Comparison of ENCODE assay signal across 9 cellular contexts in the genomic region with DNA sequence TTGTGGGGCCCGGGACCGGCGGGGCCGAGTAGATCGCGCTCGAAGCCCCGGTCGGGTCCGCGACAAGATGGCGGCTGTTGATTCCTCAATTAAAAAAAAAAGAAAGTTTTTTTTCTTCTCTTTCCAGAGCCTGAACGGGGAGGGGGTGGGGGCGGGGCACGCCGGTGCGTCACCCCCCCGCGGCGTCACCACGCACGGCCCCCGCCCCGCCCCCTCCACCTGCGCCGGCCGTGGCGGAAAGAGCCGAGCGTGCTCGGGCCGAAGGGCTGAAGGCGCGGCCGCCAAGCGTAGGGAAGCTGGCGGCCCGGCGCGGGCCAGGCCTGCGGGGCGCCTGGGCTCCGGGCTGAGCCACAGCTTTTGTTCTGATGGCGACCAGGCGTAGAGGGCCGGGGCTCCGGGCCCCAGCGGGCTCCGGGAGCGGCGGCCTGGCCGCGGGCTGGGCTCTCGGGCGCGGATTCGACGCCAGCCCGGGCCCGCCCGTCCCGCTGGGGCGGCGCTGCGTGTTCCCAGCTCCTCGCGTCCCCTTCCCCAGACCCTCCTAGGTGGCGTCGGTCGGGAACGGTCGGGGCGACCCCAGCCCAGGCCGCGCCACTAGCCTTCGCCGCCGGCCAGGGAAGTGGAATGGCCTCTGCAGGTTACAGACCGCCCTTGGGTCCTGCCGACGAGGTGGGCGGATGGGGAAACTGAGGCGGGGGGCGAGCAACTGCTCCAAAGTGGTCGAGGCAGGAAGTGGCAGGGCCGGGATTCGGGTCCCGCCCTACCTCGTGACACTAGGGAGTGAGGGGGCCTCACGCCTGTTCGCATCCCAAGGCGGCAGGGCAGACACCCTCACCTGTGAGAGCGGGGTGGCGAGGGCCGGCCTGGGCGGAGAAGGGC. TPM values are rescaled to one million over a fixed set of nuclear protein-coding genes. Genes with fewer than 3 reads are reported as not detected.
A peak's percentile ranks its signal among the peaks of the same experiment; 100 is the strongest.
DNase-seq lines count a peak whose midpoint lies in the region; ATAC-seq, FAIRE-seq and TF ChIP-seq lines count a peak whose summit lies in the region.
"Had no signal": no experiment of that assay in that cellular context is flagged by ENCODE, and none has a peak within 500 bp of the region (broad histone marks: within the 10 kb centered on the region; RNA-seq: fewer than 3 reads in every experiment).

A gene (minus strand): TSS at position 91 of the 876 bp plus-strand sequence. CDS start 797 bp downstream, outside the sequence.

- H2BK15ac ChIP-seq in H1 (ENCODE audit: low read length): peak within 1 kb of the TSS; percentile 81; the same call in 1 of the 2 replicates
- H2BK15ac ChIP-seq in mesenchymal stem cell (ENCODE audit: low read depth, poor library complexity, severe bottlenecking): peak within 1 kb of the TSS; percentile 93

- H3K14ac ChIP-seq in H1 (ENCODE audit: insufficient read length) (no peak within 1 kb of the TSS), mesenchymal stem cell (ENCODE audit: low read length in 2 of 2) (peak within 1 kb of the TSS; percentile 68 to 96)

- H3K79me1 ChIP-seq in H1 (ENCODE audit: low read depth, low read length) (peaks cover 12% of the 10 kb centered on the region), mesenchymal stem cell (replicated peaks; ENCODE audit: low read length, poor library complexity, severe bottlenecking) (peaks cover 9% of the 10 kb centered on the region)

- FAIRE-seq in H1 (lab: Jason Lieb, UNC): no peak
- FAIRE-seq: islet of Langerhans had no signal

- peaks cover 38% of the 10 kb centered on the region for H3K4me1 Mint-ChIP-seq in CD8-positive, alpha-beta T cell (ENCODE audit: low read depth)

- peak within 1 kb of the TSS; percentile 88 for H3K4me3 Mint-ChIP-seq in CD8-positive, alpha-beta T cell

- peaks cover 11% of the 10 kb centered on the region for H3K23me2 ChIP-seq in H1 (ENCODE audit: low read depth, low read length)

- H3K36me3 Mint-ChIP-seq in CD8-positive, alpha-beta T cell: peaks cover 21% of the 10 kb centered on the region

- H2AFZ ChIP-seq in H1 (ENCODE audit: low read length) (peak within 1 kb of the TSS; percentile 79; the same call in 1 of the 2 replicates), mesenchymal stem cell (ENCODE audit: low read depth, low read length) (peak within 1 kb of the TSS; percentile 99)

- peak; percentile 84 for ATAC-seq in CD8-positive, alpha-beta T cell
- ATAC-seq in GM19468 (IDR thresholded peaks at IDR 0.05; ENCODE audit: extremely low read depth, unreplicated experiment): peak; percentile 67

- peaks cover 2% of the 10 kb centered on the region for H3K27me3 Mint-ChIP-seq in CD8-positive, alpha-beta T cell (ENCODE audit: low read depth)

- CTCF ChIA-PET in CD8-positive, alpha-beta T cell (lab: Charles Lee): interaction anchor here (1.2 kb wide), 1 partner anchor 190 kb away, joined by 3 read pairs; no protein-coding TSS in a partner anchor
- CTCF ChIA-PET in H1 (lab: Charles Lee; ENCODE audit: partially characterized antibody): no interaction called here

- H4K91ac ChIP-seq in H1 (replicated peaks; ENCODE audit: insufficient read length, low read length) (peak within 1 kb of the TSS; percentile 97), mesenchymal stem cell (ENCODE audit: low read length) (peak within 1 kb of the TSS; percentile 95)

- H3K9me3 Mint-ChIP-seq in CD8-positive, alpha-beta T cell: no peaks in the 10 kb centered on the region

- H3K4me1 ChIP-seq in CD8-positive, alpha-beta T cell (ENCODE audit: insufficient read depth, low read length): peaks cover 32% of the 10 kb centered on the region
- H3K4me1 ChIP-seq in H1 (replicated peaks in 1 of 4; ENCODE audit: control insufficient read depth in 3 of 4, insufficient read depth in 4 of 4, low read length in 3 of 4): peaks cover 0 to 13% (median 3%) of the 10 kb centered on the region in 4 experiments; a peak in 6 of 7 replicates
- H3K4me1 ChIP-seq in mesenchymal stem cell (ENCODE audit: control insufficient read depth, insufficient read depth, low read depth, low read length): peaks cover 14% of the 10 kb centered on the region

- no peak for TF ChIP-seq CTCF in CD8-positive, alpha-beta T cell (IDR thresholded peaks at IDR 0.05)
- TF ChIP-seq CTCF in H1 (IDR thresholded peaks at IDR 0.05; ENCODE audit: control extremely low read depth in 1 of 3, insufficient read depth in 1 of 3, low read depth in 1 of 3, low read length in 3 of 3): no peak

- H3K9me3 ChIP-seq in CD8-positive, alpha-beta T cell (ENCODE audit: low read length): no peaks in the 10 kb centered on the region
- no peaks in the 10 kb centered on the region for H3K9me3 ChIP-seq in H1 (ENCODE audit: insufficient read depth in 2 of 2, low read depth in 1 of 2, low read length in 1 of 2)
- no peaks in the 10 kb centered on the region for H3K9me3 ChIP-seq in mesenchymal stem cell (ENCODE audit: control insufficient read depth, low read length)

- no peak for TF ChIP-seq RAD21 in H1 (IDR thresholded peaks at IDR 0.05 in 1 of 2, conservative IDR thresholded peaks at IDR 0.05 in 1 of 2; ENCODE audit: low read depth in 2 of 2, low read length in 2 of 2)

- no peak within 1 kb of the TSS for H2BK120ac ChIP-seq in H1 (replicated peaks; ENCODE audit: low read depth, low read length)
- H2BK120ac ChIP-seq in mesenchymal stem cell (ENCODE audit: low read depth, low read length): peak within 1 kb of the TSS; percentile 88

- H2BK12ac ChIP-seq in H1 (ENCODE audit: low read depth, low read length): no peak within 1 kb of the TSS
- peak within 1 kb of the TSS in 1 of 2 experiments; percentile 77 for H2BK12ac ChIP-seq in mesenchymal stem cell (ENCODE audit: low read length in 2 of 2)

- peak; percentile 55 to 88 for TF ChIP-seq POLR2A in H1 (IDR thresholded peaks at IDR 0.05; ENCODE audit: control extremely low read depth in 1 of 2, low read depth in 2 of 2, low read length in 2 of 2)

- H3K27ac ChIP-seq in CD8-positive, alpha-beta T cell (ENCODE audit: low read depth, low read length): peak within 1 kb of the TSS; percentile 71
- H3K27ac ChIP-seq in H1 (ENCODE audit: low read depth, low read length) (peak within 1 kb of the TSS; percentile 88), mesenchymal stem cell (ENCODE audit: low read length, poor library complexity, severe bottlenecking) (no peak within 1 kb of the TSS)

- H2BK20ac ChIP-seq in H1 (ENCODE audit: low read length): no peak within 1 kb of the TSS

- intact Hi-C loops in CD8-positive, alpha-beta T cell (cut with DNase I, micrococcal nuclease): loop anchor here (1.0 to 10.0 kb wide), 9 partner anchors 164 to 1346 kb away; a partner anchor contains a TSS

- peak within 1 kb of the TSS; percentile 51 for H3K18ac ChIP-seq in H1 (ENCODE audit: extremely low read depth, low read length)
- H3K18ac ChIP-seq in mesenchymal stem cell (ENCODE audit: low read depth in 1 of 2, low read length in 2 of 2): peak within 1 kb of the TSS; percentile 93

- H2AK5ac ChIP-seq in H1 (ENCODE audit: low read depth, low read length) (no peak within 1 kb of the TSS), mesenchymal stem cell (ENCODE audit: low read length, severe bottlenecking) (peak within 1 kb of the TSS; percentile 6)

- DNase-seq in CD8-positive, alpha-beta T cell: peak; percentile 80 to 93 (median 84)
- DNase-seq in HT1080 (ENCODE audit: low read depth): peak; percentile 57
- DNase-seq in NOMO-1 treated with DMSO at 0.1 percent for 48 hours (lab: John Stamatoyannopoulos, UW; ENCODE audit: unreplicated experiment): peak; percentile 79
- DNase-seq in activated CD8-positive, alpha-beta memory T cell treated with anti-CD3 and anti-CD28 coated beads for 4 hours (ENCODE audit: low read depth in 2 of 2): peak; percentile 67 to 72
- peak; percentile 41 to 87 for DNase-seq in H1 (ENCODE audit: low read depth in 1 of 2, low spot score in 2 of 2)
- DNase-seq in mesenchymal stem cell: peak; percentile 84
- DNase-seq in stimulated activated CD8-positive, alpha-beta memory T cell treated with anti-CD3 and anti-CD28 coated beads, Interleukin-12 subunit alpha, Interleukin-12 subunit beta, amount 100 ng/mL, for 24 hours (ENCODE audit: extremely low read depth): peak; percentile 66

- H3K4me2 ChIP-seq in H1 (ENCODE audit: insufficient read depth in 1 of 2, low read depth in 2 of 2, low read length in 2 of 2): peak within 1 kb of the TSS; percentile 94 to 100
- H3K4me2 ChIP-seq in mesenchymal stem cell (ENCODE audit: low read length, poor library complexity, severe bottlenecking): peak within 1 kb of the TSS; percentile 99

- WGBS in H1 (ENCODE audit: extremely low coverage in 1 of 2, insufficient coverage in 1 of 2, insufficient read length in 1 of 2, insufficient replicate concordance in 2 of 2, low coverage in 1 of 2, low lambda C conversion rate in 2 of 2, missing lambda C conversion rate in 1 of 2), 2 experiments: 5% methylated on average over 44 of the region's 96 CpGs; no CpG with 5 or more reads in 1 of the 2 experiments
- 6% methylated on average over 56 of the region's 96 CpGs for WGBS in mesenchymal stem cell

- H3K36me3 ChIP-seq in CD8-positive, alpha-beta T cell (ENCODE audit: insufficient read depth, low read length): no peaks in the 10 kb centered on the region
- H3K36me3 ChIP-seq in H1 (ENCODE audit: control insufficient read depth in 2 of 4, insufficient read depth in 4 of 4, low read length in 3 of 4) (peaks cover 0 to 4% (median 0%) of the 10 kb centered on the region in 4 experiments; a peak in 1 of 8 replicates), mesenchymal stem cell (ENCODE audit: control insufficient read depth in 1 of 2, insufficient read depth in 2 of 2, low read depth in 1 of 2, low read length in 2 of 2) (peaks cover 5 to 6% of the 10 kb centered on the region in 2 experiments)

- no peak for TF ChIP-seq EP300 in H1 (IDR thresholded peaks at IDR 0.05; ENCODE audit: borderline replicate concordance in 1 of 2, low read depth in 2 of 2, low read length in 2 of 2)

- H3K23ac ChIP-seq in H1 (ENCODE audit: insufficient read length) (no peak within 1 kb of the TSS), mesenchymal stem cell (ENCODE audit: low read length in 2 of 2) (peak within 1 kb of the TSS; percentile 20 to 40)

- peak within 1 kb of the TSS; percentile 86 for H3K56ac ChIP-seq in H1 (replicated peaks; ENCODE audit: insufficient read length, low read depth, low read length)

- peak within 1 kb of the TSS; percentile 77 to 95 (median 84) for H3K9ac ChIP-seq in H1 (replicated peaks in 1 of 4; ENCODE audit: extremely low read depth in 1 of 4, low read depth in 3 of 4, low read length in 3 of 4)
- H3K9ac ChIP-seq in mesenchymal stem cell (ENCODE audit: low read length): peak within 1 kb of the TSS; percentile 92

- H4K5ac ChIP-seq in H1 (ENCODE audit: insufficient read length, low read depth, low read length): peak within 1 kb of the TSS; percentile 67

- H3K27ac Mint-ChIP-seq in CD8-positive, alpha-beta T cell: peak within 1 kb of the TSS; percentile 94

- peaks cover 24 to 37% of the 10 kb centered on the region in 2 experiments for H3K79me2 ChIP-seq in H1 (ENCODE audit: control insufficient read depth in 1 of 2, insufficient read depth in 2 of 2, low read length in 2 of 2)

- no peaks in the 10 kb centered on the region for H3K27me3 ChIP-seq in CD8-positive, alpha-beta T cell (ENCODE audit: insufficient read depth, low read length)
- H3K27me3 ChIP-seq in H1 (replicated peaks in 1 of 4; ENCODE audit: control insufficient read depth in 3 of 4, extremely low read depth in 1 of 4, insufficient read depth in 3 of 4, low read length in 3 of 4): no peaks in the 10 kb centered on the region; a peak in 1 of 7 replicates
- H3K27me3 ChIP-seq in mesenchymal stem cell (ENCODE audit: control insufficient read depth in 1 of 2, insufficient read depth in 1 of 2, low read length in 2 of 2): no peaks in the 10 kb centered on the region

- H3K4me3 ChIP-seq in CD8-positive, alpha-beta T cell (ENCODE audit: low read depth, low read length): peak within 1 kb of the TSS; percentile 70
- H3K4me3 ChIP-seq in H1 (ENCODE audit: extremely low read depth in 1 of 4, insufficient read depth in 2 of 4, low read depth in 3 of 4, low read length in 4 of 4) (peak within 1 kb of the TSS; percentile 78 to 87 (median 82)), mesenchymal stem cell (ENCODE audit: insufficient read depth in 1 of 2, low read depth in 1 of 2, low read length in 2 of 2) (peak within 1 kb of the TSS; percentile 71 to 89)

- H4K8ac ChIP-seq in H1 (ENCODE audit: extremely low read depth, insufficient read depth, low read length) (peak within 1 kb of the TSS; percentile 96), mesenchymal stem cell (ENCODE audit: low read length) (peak within 1 kb of the TSS; percentile 100)

- H4K20me1 ChIP-seq in H1 (replicated peaks in 1 of 2; ENCODE audit: control insufficient read depth in 1 of 2, insufficient read depth in 2 of 2, low read length in 2 of 2): peaks cover 26 to 31% of the 10 kb centered on the region in 2 experiments

- H3K4ac ChIP-seq in H1 (replicated peaks; ENCODE audit: insufficient read length, low read depth, low read length) (peak within 1 kb of the TSS; percentile 69), mesenchymal stem cell (ENCODE audit: low read depth in 1 of 2, low read length in 2 of 2) (peak within 1 kb of the TSS; percentile 90 to 96)

- POLR2A ChIA-PET in CD8-positive, alpha-beta T cell (lab: Charles Lee): interaction anchor here (0.6 to 1.1 kb wide), 3 partner anchors 48 to 235 kb away, joined by 3 read pairs; no protein-coding TSS in a partner anchor
- POLR2A ChIA-PET in H1 (lab: Charles Lee; ENCODE audit: partially characterized antibody): interaction anchor here (0.5 to 1.9 kb wide), 15 partner anchors 9 to 547 kb away, joined by 3 to 13 read pairs (median 4); a partner anchor contains a TSS

- H2BK5ac ChIP-seq in H1 (ENCODE audit: low read depth, low read length): peak within 1 kb of the TSS; percentile 71; the same call in 1 of the 2 replicates
- H2BK5ac ChIP-seq in mesenchymal stem cell (ENCODE audit: low read depth, low read length, poor library complexity, severe bottlenecking): peak within 1 kb of the TSS; percentile 4

RNA-seq across cellular contexts. Expression of the gene that starts here (rescaled TPM):
- total RNA-seq in CD8-positive, alpha-beta T cell: 100 to 1,000 TPM; 186 to 189 TPM
- 10.8 and 14.1 TPM in 2 replicates for total RNA-seq in HT1080 (2014; rRNA removed; shearing (Covaris generic))
- polyA plus RNA-seq in HT1080 (2015; cell fraction: cytosol; rRNA removed): 9.9 and 13.0 TPM in 2 replicates
- polyA plus RNA-seq in HT1080 (2015; cell fraction: nucleus; rRNA removed): 17.1 and 27.3 TPM in 2 replicates
- 60.1 and 66.1 TPM in 2 replicates for total RNA-seq in H1 (2021; fragmentation: NEBNext Ultra II Directional; extraction: Animal tissue kit (Norgen Biotek cat#: 25700))
- polyA plus RNA-seq in H1 (2011; rRNA removed): 10.0 and 15.9 TPM in 2 replicates
- 7.3 TPM for polyA plus RNA-seq in H1 (2011; cell fraction: cytosol; rRNA removed)
- 28.2 TPM for polyA plus RNA-seq in H1 (2011; cell fraction: nucleus; rRNA removed)
- polyA plus RNA-seq in H1 (2012, experiment 1 of 2): 25.6 to 34.1 TPM (median 29.2 TPM) in 4 replicates
- 5.6 TPM for polyA plus RNA-seq in H1 (2012, experiment 2 of 2)
- 20.5 TPM for polyA plus RNA-seq in H1 (2013, experiment 1 of 2)
- polyA plus RNA-seq in H1 (2013, experiment 2 of 2): 18.9 TPM
- 29.5 and 35.0 TPM in 2 replicates for polyA minus RNA-seq in H1 (2011; rRNA and poly(A)+ RNA removed)
- polyA minus RNA-seq in H1 (2011; cell fraction: cytosol; rRNA and poly(A)+ RNA removed): 50.9 TPM
- 57.2 TPM for polyA minus RNA-seq in H1 (2011; cell fraction: nucleus; rRNA and poly(A)+ RNA removed)
- 20.5 TPM for polyA plus RNA-seq in mesenchymal stem cell (2013, experiment 1 of 2)
- 20.1 TPM for polyA plus RNA-seq in mesenchymal stem cell (2013, experiment 2 of 2)
